Comparison of ENCODE assay signal across 9 cellular contexts in genomic region chr11:105862736-105863367, GRCh38.
DNase-seq lines count a peak whose midpoint lies in the region; ATAC-seq lines count a peak whose summit lies in the region.
"Had no signal": no experiment of that assay in that cellular context is flagged by ENCODE, and none has a peak within 500 bp of the region (broad histone marks: within the 10 kb centered on the region; RNA-seq: fewer than 3 reads in every experiment).

No MANE protein-coding gene starts in this region.

- ATAC-seq in GM18867 (IDR thresholded peaks at IDR 0.05; ENCODE audit: unreplicated experiment): peak; percentile 85
- ATAC-seq in naive thymus-derived CD4-positive, alpha-beta T cell: no peak
- ATAC-seq in GM19324 (IDR thresholded peaks at IDR 0.05; ENCODE audit: low FRiP score, unreplicated experiment): no peak

- H3K36me3 ChIP-seq in NT2/D1 (ENCODE audit: insufficient read depth, insufficient read length, low read length): no peaks in the 10 kb centered on the region
- H3K36me3 ChIP-seq in naive thymus-derived CD4-positive, alpha-beta T cell (ENCODE audit: control insufficient read depth in 2 of 3, insufficient read depth in 3 of 3, low read length in 3 of 3): no peaks in the 10 kb centered on the region

- peaks cover 0 to 16% (median 13%) of the 10 kb centered on the region in 5 donors for H3K27me3 Mint-ChIP-seq in naive thymus-derived CD4-positive, alpha-beta T cell
- H3K27me3 Mint-ChIP-seq: IgD-negative memory B cell had no signal

- intact Hi-C loops in naive thymus-derived CD4-positive, alpha-beta T cell (cut with micrococcal nuclease): loop anchor here (1.0 to 10.0 kb wide), 2 partner anchors 1254 to 1608 kb away; no protein-coding TSS in a partner anchor

- no peaks in the 10 kb centered on the region for H3K4me1 ChIP-seq in NT2/D1 (ENCODE audit: insufficient read depth, insufficient read length)
- no peaks in the 10 kb centered on the region for H3K4me1 ChIP-seq in naive thymus-derived CD4-positive, alpha-beta T cell (ENCODE audit: control insufficient read depth in 2 of 2, insufficient read depth in 2 of 2, low read length in 2 of 2)

- no peaks in the 10 kb centered on the region for H3K4me1 Mint-ChIP-seq in naive thymus-derived CD4-positive, alpha-beta T cell
- H3K4me1 Mint-ChIP-seq: IgD-negative memory B cell had no signal

- H3K9ac ChIP-seq in NT2/D1 (ENCODE audit: insufficient read length, low read depth): no peak overlapping the region

- no peak overlapping the region for H3K27ac ChIP-seq in naive thymus-derived CD4-positive, alpha-beta T cell (ENCODE audit: low read depth, low read length)

- H3K9me3 Mint-ChIP-seq in naive thymus-derived CD4-positive, alpha-beta T cell: no peaks in the 10 kb centered on the region
- H3K9me3 Mint-ChIP-seq: IgD-negative memory B cell had no signal

- H3K27ac Mint-ChIP-seq in naive thymus-derived CD4-positive, alpha-beta T cell: no peak overlapping the region
- H3K27ac Mint-ChIP-seq: IgD-negative memory B cell had no signal

- no peaks in the 10 kb centered on the region for H3K9me3 ChIP-seq in NT2/D1 (ENCODE audit: insufficient read depth, low read length)
- H3K9me3 ChIP-seq in naive thymus-derived CD4-positive, alpha-beta T cell (ENCODE audit: control insufficient read depth in 2 of 3, low read length in 3 of 3): no peaks in the 10 kb centered on the region

- CTCF ChIA-PET in naive thymus-derived CD4-positive, alpha-beta T cell (lab: Charles Lee): no interaction called here

- no peak overlapping the region for H3K4me3 ChIP-seq in NT2/D1 (ENCODE audit: insufficient read length, low read depth)
- H3K4me3 ChIP-seq in naive thymus-derived CD4-positive, alpha-beta T cell (ENCODE audit: low read length): no peak overlapping the region

- POLR2A ChIA-PET in naive thymus-derived CD4-positive, alpha-beta T cell (lab: Charles Lee): no interaction called here

- H3K27me3 ChIP-seq in NT2/D1 (ENCODE audit: insufficient read depth, insufficient read length): no peaks in the 10 kb centered on the region
- H3K27me3 ChIP-seq in naive thymus-derived CD4-positive, alpha-beta T cell (ENCODE audit: control insufficient read depth in 2 of 2, insufficient read depth in 2 of 2, low read length in 2 of 2): no peaks in the 10 kb centered on the region

- peak; percentile 57 for DNase-seq in CD1c-positive myeloid dendritic cell (ENCODE audit: extremely low spot score)
- peak; percentile 30 for DNase-seq in HS-5 (ENCODE audit: low read depth)
- peak; percentile 23 for DNase-seq in NT2/D1 (ENCODE audit: low read depth, low spot score)
- peak; percentile 79 for DNase-seq in dermis blood vessel endothelial cell
- peak in 5 of 9 donors; percentile 3 to 25 (median 12) for DNase-seq in naive thymus-derived CD4-positive, alpha-beta T cell
- DNase-seq in activated effector memory CD4-positive, alpha-beta T cell treated with Interleukin-2 at 50 U/mL for 16 hours: no peak

- H3K4me3 Mint-ChIP-seq in naive thymus-derived CD4-positive, alpha-beta T cell: no peak overlapping the region
- H3K4me3 Mint-ChIP-seq: IgD-negative memory B cell had no signal

- H3K36me3 Mint-ChIP-seq in naive thymus-derived CD4-positive, alpha-beta T cell: no peaks in the 10 kb centered on the region
- H3K36me3 Mint-ChIP-seq: IgD-negative memory B cell had no signal
